8 cellular contexts compared by ENCODE assay signal in genomic region chr10:6088721-6089333, GRCh38. TPM values are rescaled to one million over a fixed set of nuclear protein-coding genes. Genes with fewer than 3 reads are reported as not detected.
DNase-seq lines count a peak whose midpoint lies in the region; ATAC-seq and TF ChIP-seq lines count a peak whose summit lies in the region.

A gene with protein sequence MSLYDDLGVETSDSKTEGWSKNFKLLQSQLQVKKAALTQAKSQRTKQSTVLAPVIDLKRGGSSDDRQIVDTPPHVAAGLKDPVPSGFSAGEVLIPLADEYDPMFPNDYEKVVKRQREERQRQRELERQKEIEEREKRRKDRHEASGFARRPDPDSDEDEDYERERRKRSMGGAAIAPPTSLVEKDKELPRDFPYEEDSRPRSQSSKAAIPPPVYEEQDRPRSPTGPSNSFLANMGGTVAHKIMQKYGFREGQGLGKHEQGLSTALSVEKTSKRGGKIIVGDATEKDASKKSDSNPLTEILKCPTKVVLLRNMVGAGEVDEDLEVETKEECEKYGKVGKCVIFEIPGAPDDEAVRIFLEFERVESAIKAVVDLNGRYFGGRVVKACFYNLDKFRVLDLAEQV (plus strand): TSS chr10:6089034. CDS start chr10:6097066, 8,032 bp downstream.

- H3K9me1 ChIP-seq in IMR-90 (ENCODE audit: insufficient read depth, low read length): peaks cover under 1% of the 10 kb centered on the region; the same call in 1 of the 2 replicates

- ATAC-seq in GM21528 (IDR thresholded peaks at IDR 0.05; ENCODE audit: low FRiP score, unreplicated experiment): peak; percentile 74
- ATAC-seq in IMR-90 (ENCODE audit: low read depth): peak; percentile 96

- H3K18ac ChIP-seq in IMR-90 (ENCODE audit: low read depth, low read length): 0 out of 2 replicates have a peak within 1 kb of the TSS, but pooled peaks have one; percentile 42

- peak within 1 kb of the TSS; percentile 43 to 85; a peak in 3 of 4 replicates for H4K8ac ChIP-seq in IMR-90 (ENCODE audit: low read depth in 2 of 2, low read length in 2 of 2)

- POLR2A ChIA-PET in IMR-90 (lab: Charles Lee; ENCODE audit: unreplicated experiment) (no interaction called here), OCI-LY7 (lab: Charles Lee) (no interaction called here)

- intact Hi-C loops in IMR-90 (cut with micrococcal nuclease) (loop anchor here (1.0 to 2.0 kb wide), 3 partner anchors 74 to 312 kb away; no protein-coding TSS in a partner anchor), OCI-LY7 (cut with micrococcal nuclease; ENCODE audit: unreplicated experiment) (loop anchor here (1.0 to 10.0 kb wide), 7 partner anchors 20 to 402 kb away; partner anchors contain the start of genes FBH1 and GDI2)

- peak within 1 kb of the TSS; percentile 79 for H3K23ac ChIP-seq in IMR-90 (ENCODE audit: low read depth, low read length)

- peak; percentile 68 for TF ChIP-seq RAD21 in IMR-90 (IDR thresholded peaks at IDR 0.05; ENCODE audit: low read length)

- peak within 1 kb of the TSS; percentile 66 for H4K5ac ChIP-seq in IMR-90 (ENCODE audit: low read depth, low read length)

- peaks cover 43% of the 10 kb centered on the region for H4K20me1 ChIP-seq in IMR-90 (ENCODE audit: insufficient read depth, low read length)
- peaks cover 30% of the 10 kb centered on the region for H4K20me1 ChIP-seq in OCI-LY7 (ENCODE audit: insufficient read depth, low read length)

- peak within 1 kb of the TSS; percentile 59 for H2AK5ac ChIP-seq in IMR-90 (ENCODE audit: low read depth, low read length)

- H3K4me3 ChIP-seq in IMR-90 (ENCODE audit: insufficient read depth, low read depth, low read length) (peak within 1 kb of the TSS; percentile 99), OCI-LY7 (ENCODE audit: low read depth, low read length, poor library complexity, severe bottlenecking) (peak within 1 kb of the TSS; percentile 93), mucosa of rectum (ENCODE audit: low read length in 2 of 2) (peak within 1 kb of the TSS; percentile 76 to 92)

- peak within 1 kb of the TSS; percentile 81 for H3K14ac ChIP-seq in IMR-90 (replicated peaks; ENCODE audit: low read depth, low read length)

- H2AFZ ChIP-seq in IMR-90 (replicated peaks; ENCODE audit: low read length, poor library complexity) (peak within 1 kb of the TSS; percentile 87), OCI-LY7 (ENCODE audit: low read length) (peak within 1 kb of the TSS; percentile 50; the same call in 1 of the 2 replicates)

- no peaks in the 10 kb centered on the region for H3K9me2 ChIP-seq in OCI-LY7 (ENCODE audit: insufficient read depth, low read length)

- peak within 1 kb of the TSS; percentile 76 for H4K91ac ChIP-seq in IMR-90 (ENCODE audit: insufficient read depth, low read depth, low read length)

- BruUV-seq in IMR-90 (replicated peaks; lab: Mats Ljungman, UMichigan): no TSS peak
- BruUV-seq in OCI-LY7 (replicated peaks; lab: Mats Ljungman, UMichigan): no TSS peak

- H3K27ac ChIP-seq in IMR-90 (ENCODE audit: insufficient read depth, low read length) (peak within 1 kb of the TSS; percentile 91), OCI-LY7 (ENCODE audit: low read depth, low read length, poor library complexity, severe bottlenecking) (peak within 1 kb of the TSS; percentile 83), epithelial cell of prostate (peak within 1 kb of the TSS; percentile 70), mucosa of rectum (ENCODE audit: low read depth in 2 of 2, low read length in 2 of 2) (peak within 1 kb of the TSS; percentile 47 to 78)

- 0 out of 2 replicates have a peak within 1 kb of the TSS, but pooled peaks have one; percentile 2 for H2BK120ac ChIP-seq in IMR-90 (ENCODE audit: low read depth, low read length)

- TF ChIP-seq CTCF in IMR-90 (conservative IDR thresholded peaks at IDR 0.05; ENCODE audit: low read depth, low read length) (peak; percentile 100), OCI-LY7 (conservative IDR thresholded peaks at IDR 0.05; ENCODE audit: low read length) (peak; percentile 100)

- peak; percentile 50; the same call in 1 of the 2 replicates for TF ChIP-seq POLR2A in IMR-90 (IDR thresholded peaks at IDR 0.05; ENCODE audit: low read depth, low read length)

- DNase-seq in DMS53 (lab: John Stamatoyannopoulos, UW): peak; percentile 98
- peak; percentile 97 for DNase-seq in IMR-90
- DNase-seq in OCI-LY7 (ENCODE audit: low spot score): peak; percentile 98
- peak; percentile 99 for DNase-seq in activated T-cell treated with anti-CD3 and anti-CD28 coated beads for 48 hours (ENCODE audit: low read depth)
- DNase-seq in epithelial cell of prostate (ENCODE audit: low read depth, low spot score): peak; percentile 69
- peak; percentile 99 for DNase-seq in stimulated activated CD8-positive, alpha-beta memory T cell treated with anti-CD3 and anti-CD28 coated beads, Interleukin-4, amount 100 ng/mL, for 48 hours

- H3K4me2 ChIP-seq in IMR-90 (ENCODE audit: low read depth, low read length) (peak within 1 kb of the TSS; percentile 99), OCI-LY7 (ENCODE audit: low read length) (peak within 1 kb of the TSS; percentile 96)

- H2AK9ac ChIP-seq in IMR-90 (replicated peaks; ENCODE audit: low read depth, low read length, poor library complexity): peak within 1 kb of the TSS; percentile 91

- H2BK20ac ChIP-seq in IMR-90 (ENCODE audit: low read depth, low read length): no peak within 1 kb of the TSS

- H3K4me1 ChIP-seq in IMR-90 (ENCODE audit: control insufficient read depth, insufficient read depth, low read length): peaks cover 14% of the 10 kb centered on the region
- peaks cover 71% of the 10 kb centered on the region for H3K4me1 ChIP-seq in OCI-LY7 (ENCODE audit: insufficient read depth, low read length, poor library complexity, severe bottlenecking)
- H3K4me1 ChIP-seq in mucosa of rectum (ENCODE audit: control insufficient read depth in 2 of 2, insufficient read depth in 2 of 2, low read length in 2 of 2): peaks cover 19 to 24% of the 10 kb centered on the region in 2 donors

- H3K56ac ChIP-seq in IMR-90 (ENCODE audit: extremely low read depth, insufficient read depth, low read length): peak within 1 kb of the TSS; percentile 47

- in situ Hi-C loops in IMR-90 (cut with MboI; ENCODE audit: low sequenced_read_pairs): no loop called here

- no peak within 1 kb of the TSS for H2BK15ac ChIP-seq in IMR-90 (ENCODE audit: low read depth, low read length)

- H3K79me1 ChIP-seq in IMR-90 (ENCODE audit: low read depth in 1 of 2, low read length in 2 of 2): peaks cover 2 to 28% of the 10 kb centered on the region in 2 experiments; a peak in 3 of 4 replicates

- H3K4ac ChIP-seq in IMR-90 (ENCODE audit: low read depth, low read length): peak within 1 kb of the TSS; percentile 38; the same call in 1 of the 2 replicates

- no peaks in the 10 kb centered on the region for H3K9me3 ChIP-seq in IMR-90 (ENCODE audit: control insufficient read depth, insufficient read depth, low read length)
- no peaks in the 10 kb centered on the region for H3K9me3 ChIP-seq in OCI-LY7 (ENCODE audit: low read length)
- H3K9me3 ChIP-seq in mucosa of rectum (ENCODE audit: control insufficient read depth in 2 of 2, low read length in 2 of 2): no peaks in the 10 kb centered on the region

- dilution Hi-C loops in IMR-90 (cut with HindIII; ENCODE audit: low sequenced_read_pairs, unreplicated experiment): no loop called here

- H3K36me3 ChIP-seq in IMR-90 (ENCODE audit: control insufficient read depth, insufficient read depth, low read length) (no peaks in the 10 kb centered on the region), OCI-LY7 (ENCODE audit: insufficient read depth, low read length) (peaks cover 41% of the 10 kb centered on the region), mucosa of rectum (ENCODE audit: control insufficient read depth in 2 of 2, insufficient read depth in 2 of 2, low read length in 2 of 2) (no peaks in the 10 kb centered on the region)

- 0% methylated on average over 10 of the region's 77 CpGs; no CpG with 5 or more reads in 1 of the 2 experiments for WGBS in IMR-90 (ENCODE audit: extremely low coverage in 2 of 2, insufficient read length in 1 of 2), 2 experiments

- peak within 1 kb of the TSS; percentile 22 for H2BK5ac ChIP-seq in IMR-90 (ENCODE audit: low read depth, low read length, poor library complexity, severe bottlenecking)

- H3K9ac ChIP-seq in IMR-90 (ENCODE audit: low read depth, low read length) (peak within 1 kb of the TSS; percentile 98), mucosa of rectum (ENCODE audit: low read depth in 1 of 2, low read length in 2 of 2) (peak within 1 kb of the TSS; percentile 83 to 84)

- H3K79me2 ChIP-seq in OCI-LY7 (ENCODE audit: insufficient read depth, low read depth, low read length): peaks cover 60% of the 10 kb centered on the region

- CTCF ChIA-PET in IMR-90 (lab: Yijun Ruan, JAX) (interaction anchor here (1.7 kb wide), 1 partner anchor 313 kb away, joined by 5 read pairs; no protein-coding TSS in a partner anchor), OCI-LY7 (lab: Charles Lee; ENCODE audit: unreplicated experiment) (no interaction called here)

- H3K27me3 ChIP-seq in IMR-90 (ENCODE audit: control insufficient read depth, insufficient read depth, low read length) (no peaks in the 10 kb centered on the region), mucosa of rectum (ENCODE audit: control insufficient read depth in 2 of 2, insufficient read depth in 2 of 2, low read length in 2 of 2) (no peaks in the 10 kb centered on the region)

TF ChIP-seq in IMR-90, 13 proteins besides CTCF, POLR2A, EP300 and RAD21 (continues in another document):
- TF ChIP-seq RFX5 (IDR thresholded peaks at IDR 0.05; ENCODE audit: low read depth, low read length) (no peak), RCOR1 (IDR thresholded peaks at IDR 0.05; ENCODE audit: insufficient replicate concordance, low read length) (peak; percentile 41), ELK1 (IDR thresholded peaks at IDR 0.05; ENCODE audit: borderline replicate concordance, low read depth, low read length) (no peak)

RNA-seq across cellular contexts. Expression of the gene that starts here (rescaled TPM):
- total RNA-seq in IMR-90 (2012; rRNA removed) (24.6 and 35.6 TPM in 2 replicates), OCI-LY7 (2022) (248 and 266 TPM in 2 replicates)
- polyA plus RNA-seq in IMR-90 (2012; rRNA removed): 42.9 and 56.7 TPM in 2 replicates
- polyA plus RNA-seq in IMR-90 (2012; cell fraction: cytosol; rRNA removed): 9.1 and 9.6 TPM in 2 replicates
- 38.8 and 95.6 TPM in 2 replicates for polyA plus RNA-seq in IMR-90 (2012; cell fraction: nucleus; rRNA removed; ENCODE audit: low replicate concordance)
- total RNA-seq in OCI-LY7 (2014; rRNA removed; shearing (Covaris generic)): 103 and 152 TPM in 2 replicates

Comparison
In these comparisons a context has a peak if more than half of its experiments do, and no peak if none do; other contexts are left out.
1. Peak in every context shown above with its lines: DNase-seq, ATAC-seq, H3K4me3 ChIP-seq and H3K27ac ChIP-seq.